Comparison of ENCODE assay signal across 1 cellular context in the genomic region with DNA sequence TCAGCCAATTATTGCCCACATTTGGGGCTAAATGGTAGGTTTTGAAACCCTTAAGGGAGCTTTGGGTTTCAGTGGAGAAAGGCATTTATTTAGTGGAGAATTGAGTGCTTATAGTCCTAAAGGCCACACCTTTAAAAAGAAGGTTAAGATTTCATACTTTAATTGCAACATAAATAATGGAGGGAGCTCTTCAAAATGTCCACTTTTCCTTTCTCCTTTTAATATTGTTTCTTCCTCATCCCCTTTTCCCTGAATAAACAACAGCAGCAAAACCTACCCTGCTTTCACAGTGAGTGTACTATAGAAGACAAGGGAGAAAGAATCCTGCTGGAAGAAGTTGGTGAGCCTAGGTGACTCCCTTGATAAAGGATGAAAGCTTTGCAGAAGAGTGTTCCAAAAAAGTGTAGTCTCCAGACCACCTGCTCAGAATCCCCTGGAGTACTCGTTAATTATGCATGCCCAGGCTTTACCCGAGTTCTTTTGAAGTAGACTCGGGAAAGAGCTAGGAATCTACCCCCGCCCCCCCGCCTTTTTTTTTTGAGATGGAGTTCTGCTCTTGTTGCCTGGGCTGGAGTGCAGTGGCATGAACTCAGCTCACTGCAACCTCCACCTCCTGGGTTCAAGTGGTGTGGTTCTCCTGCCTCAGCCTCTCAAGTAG.
TF ChIP-seq lines count a peak whose summit lies in the region.

No MANE protein-coding gene starts in this region.

TF ChIP-seq in GM23338, 12 proteins besides CTCF, POLR2A, EP300 and RAD21 (continued from another document):
- TF ChIP-seq, protein P1, sequence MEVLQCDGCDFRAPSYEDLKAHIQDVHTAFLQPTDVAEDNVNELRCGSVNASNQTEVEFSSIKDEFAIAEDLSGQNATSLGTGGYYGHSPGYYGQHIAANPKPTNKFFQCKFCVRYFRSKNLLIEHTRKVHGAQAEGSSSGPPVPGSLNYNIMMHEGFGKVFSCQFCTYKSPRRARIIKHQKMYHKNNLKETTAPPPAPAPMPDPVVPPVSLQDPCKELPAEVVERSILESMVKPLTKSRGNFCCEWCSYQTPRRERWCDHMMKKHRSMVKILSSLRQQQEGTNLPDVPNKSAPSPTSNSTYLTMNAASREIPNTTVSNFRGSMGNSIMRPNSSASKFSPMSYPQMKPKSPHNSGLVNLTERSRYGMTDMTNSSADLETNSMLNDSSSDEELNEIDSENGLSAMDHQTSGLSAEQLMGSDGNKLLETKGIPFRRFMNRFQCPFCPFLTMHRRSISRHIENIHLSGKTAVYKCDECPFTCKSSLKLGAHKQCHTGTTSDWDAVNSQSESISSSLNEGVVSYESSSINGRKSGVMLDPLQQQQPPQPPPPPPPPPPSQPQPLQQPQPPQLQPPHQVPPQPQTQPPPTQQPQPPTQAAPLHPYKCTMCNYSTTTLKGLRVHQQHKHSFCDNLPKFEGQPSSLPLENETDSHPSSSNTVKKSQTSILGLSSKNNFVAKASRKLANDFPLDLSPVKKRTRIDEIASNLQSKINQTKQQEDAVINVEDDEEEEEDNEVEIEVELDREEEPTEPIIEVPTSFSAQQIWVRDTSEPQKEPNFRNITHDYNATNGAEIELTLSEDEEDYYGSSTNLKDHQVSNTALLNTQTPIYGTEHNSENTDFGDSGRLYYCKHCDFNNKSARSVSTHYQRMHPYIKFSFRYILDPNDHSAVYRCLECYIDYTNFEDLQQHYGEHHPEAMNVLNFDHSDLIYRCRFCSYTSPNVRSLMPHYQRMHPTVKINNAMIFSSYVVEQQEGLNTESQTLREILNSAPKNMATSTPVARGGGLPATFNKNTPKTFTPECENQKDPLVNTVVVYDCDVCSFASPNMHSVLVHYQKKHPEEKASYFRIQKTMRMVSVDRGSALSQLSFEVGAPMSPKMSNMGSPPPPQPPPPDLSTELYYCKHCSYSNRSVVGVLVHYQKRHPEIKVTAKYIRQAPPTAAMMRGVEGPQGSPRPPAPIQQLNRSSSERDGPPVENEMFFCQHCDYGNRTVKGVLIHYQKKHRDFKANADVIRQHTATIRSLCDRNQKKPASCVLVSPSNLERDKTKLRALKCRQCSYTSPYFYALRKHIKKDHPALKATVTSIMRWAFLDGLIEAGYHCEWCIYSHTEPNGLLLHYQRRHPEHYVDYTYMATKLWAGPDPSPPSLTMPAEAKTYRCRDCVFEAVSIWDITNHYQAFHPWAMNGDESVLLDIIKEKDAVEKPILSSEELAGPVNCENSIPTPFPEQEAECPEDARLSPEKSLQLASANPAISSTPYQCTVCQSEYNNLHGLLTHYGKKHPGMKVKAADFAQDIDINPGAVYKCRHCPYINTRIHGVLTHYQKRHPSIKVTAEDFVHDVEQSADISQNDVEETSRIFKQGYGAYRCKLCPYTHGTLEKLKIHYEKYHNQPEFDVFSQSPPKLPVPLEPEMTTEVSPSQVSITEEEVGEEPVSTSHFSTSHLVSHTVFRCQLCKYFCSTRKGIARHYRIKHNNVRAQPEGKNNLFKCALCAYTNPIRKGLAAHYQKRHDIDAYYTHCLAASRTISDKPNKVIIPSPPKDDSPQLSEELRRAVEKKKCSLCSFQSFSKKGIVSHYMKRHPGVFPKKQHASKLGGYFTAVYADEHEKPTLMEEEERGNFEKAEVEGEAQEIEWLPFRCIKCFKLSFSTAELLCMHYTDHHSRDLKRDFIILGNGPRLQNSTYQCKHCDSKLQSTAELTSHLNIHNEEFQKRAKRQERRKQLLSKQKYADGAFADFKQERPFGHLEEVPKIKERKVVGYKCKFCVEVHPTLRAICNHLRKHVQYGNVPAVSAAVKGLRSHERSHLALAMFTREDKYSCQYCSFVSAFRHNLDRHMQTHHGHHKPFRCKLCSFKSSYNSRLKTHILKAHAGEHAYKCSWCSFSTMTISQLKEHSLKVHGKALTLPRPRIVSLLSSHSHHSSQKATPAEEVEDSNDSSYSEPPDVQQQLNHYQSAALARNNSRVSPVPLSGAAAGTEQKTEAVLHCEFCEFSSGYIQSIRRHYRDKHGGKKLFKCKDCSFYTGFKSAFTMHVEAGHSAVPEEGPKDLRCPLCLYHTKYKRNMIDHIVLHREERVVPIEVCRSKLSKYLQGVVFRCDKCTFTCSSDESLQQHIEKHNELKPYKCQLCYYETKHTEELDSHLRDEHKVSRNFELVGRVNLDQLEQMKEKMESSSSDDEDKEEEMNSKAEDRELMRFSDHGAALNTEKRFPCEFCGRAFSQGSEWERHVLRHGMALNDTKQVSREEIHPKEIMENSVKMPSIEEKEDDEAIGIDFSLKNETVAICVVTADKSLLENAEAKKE (CRISPR knock-in tag; IDR thresholded peaks at IDR 0.05): no peak
- TF ChIP-seq, protein P2, sequence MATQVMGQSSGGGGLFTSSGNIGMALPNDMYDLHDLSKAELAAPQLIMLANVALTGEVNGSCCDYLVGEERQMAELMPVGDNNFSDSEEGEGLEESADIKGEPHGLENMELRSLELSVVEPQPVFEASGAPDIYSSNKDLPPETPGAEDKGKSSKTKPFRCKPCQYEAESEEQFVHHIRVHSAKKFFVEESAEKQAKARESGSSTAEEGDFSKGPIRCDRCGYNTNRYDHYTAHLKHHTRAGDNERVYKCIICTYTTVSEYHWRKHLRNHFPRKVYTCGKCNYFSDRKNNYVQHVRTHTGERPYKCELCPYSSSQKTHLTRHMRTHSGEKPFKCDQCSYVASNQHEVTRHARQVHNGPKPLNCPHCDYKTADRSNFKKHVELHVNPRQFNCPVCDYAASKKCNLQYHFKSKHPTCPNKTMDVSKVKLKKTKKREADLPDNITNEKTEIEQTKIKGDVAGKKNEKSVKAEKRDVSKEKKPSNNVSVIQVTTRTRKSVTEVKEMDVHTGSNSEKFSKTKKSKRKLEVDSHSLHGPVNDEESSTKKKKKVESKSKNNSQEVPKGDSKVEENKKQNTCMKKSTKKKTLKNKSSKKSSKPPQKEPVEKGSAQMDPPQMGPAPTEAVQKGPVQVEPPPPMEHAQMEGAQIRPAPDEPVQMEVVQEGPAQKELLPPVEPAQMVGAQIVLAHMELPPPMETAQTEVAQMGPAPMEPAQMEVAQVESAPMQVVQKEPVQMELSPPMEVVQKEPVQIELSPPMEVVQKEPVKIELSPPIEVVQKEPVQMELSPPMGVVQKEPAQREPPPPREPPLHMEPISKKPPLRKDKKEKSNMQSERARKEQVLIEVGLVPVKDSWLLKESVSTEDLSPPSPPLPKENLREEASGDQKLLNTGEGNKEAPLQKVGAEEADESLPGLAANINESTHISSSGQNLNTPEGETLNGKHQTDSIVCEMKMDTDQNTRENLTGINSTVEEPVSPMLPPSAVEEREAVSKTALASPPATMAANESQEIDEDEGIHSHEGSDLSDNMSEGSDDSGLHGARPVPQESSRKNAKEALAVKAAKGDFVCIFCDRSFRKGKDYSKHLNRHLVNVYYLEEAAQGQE (IDR thresholded peaks at IDR 0.05; ENCODE audit: unreplicated experiment): no peak
